22 cellular contexts compared by ENCODE assay signal in the genomic region with DNA sequence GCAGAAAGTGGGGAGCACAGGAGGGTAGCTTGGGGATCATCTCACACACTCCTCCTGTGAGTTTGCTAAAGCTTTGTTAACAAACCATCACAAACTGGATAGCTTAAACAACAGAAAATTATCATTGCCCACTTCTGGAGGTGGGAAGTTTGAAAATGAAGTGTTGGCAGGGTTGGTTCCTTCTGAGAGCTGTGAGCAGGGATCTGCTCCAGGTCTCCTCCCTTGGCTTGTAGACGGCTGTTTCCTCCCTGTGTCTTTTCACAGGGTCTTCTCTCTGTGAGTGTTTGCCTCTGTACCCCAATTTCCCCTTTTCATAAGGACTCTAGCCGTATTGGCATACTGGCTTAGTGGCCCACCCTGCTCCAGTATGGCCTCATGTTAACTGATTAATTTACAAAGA. TPM values are rescaled to one million over a fixed set of nuclear protein-coding genes. Genes with fewer than 3 reads are reported as not detected.
A peak's percentile ranks its signal among the peaks of the same experiment; 100 is the strongest.
DNase-seq lines count a peak whose midpoint lies in the region; ATAC-seq and TF ChIP-seq lines count a peak whose summit lies in the region.
"Had no signal": no experiment of that assay in that cellular context is flagged by ENCODE, and none has a peak within 500 bp of the region (broad histone marks: within the 10 kb centered on the region; RNA-seq: fewer than 3 reads in every experiment).

No MANE protein-coding gene starts in this region.

- H3K27me3 ChIP-seq in breast epithelium: no peaks in the 10 kb centered on the region
- H3K27me3 ChIP-seq in esophagus muscularis mucosa: no peaks in the 10 kb centered on the region
- H3K27me3 ChIP-seq in mesenchymal stem cell (ENCODE audit: control insufficient read depth in 1 of 2, insufficient read depth in 1 of 2, low read length in 2 of 2): peaks cover 13 to 36% of the 10 kb centered on the region in 2 experiments
- H3K27me3 ChIP-seq in uterus: no peaks in the 10 kb centered on the region
- H3K27me3 ChIP-seq in left lung: no peaks in the 10 kb centered on the region
- H3K27me3 ChIP-seq: BE2C had no signal

- H2AK5ac ChIP-seq in mesenchymal stem cell (ENCODE audit: low read length, severe bottlenecking): no peak overlapping the region

- H3K36me3 Mint-ChIP-seq in MCF 10A (ENCODE audit: insufficient read depth, unreplicated experiment): no peaks in the 10 kb centered on the region
- H3K36me3 Mint-ChIP-seq: CD8-positive, alpha-beta T cell had no signal

- H3K9ac ChIP-seq in mesenchymal stem cell (ENCODE audit: low read length): peak overlapping the region; percentile 58

- no peak overlapping the region for H3K14ac ChIP-seq in mesenchymal stem cell (ENCODE audit: low read length in 2 of 2)

- TF ChIP-seq EP300 in esophagus muscularis mucosa (IDR thresholded peaks at IDR 0.05): no peak

- no peak overlapping the region for H4K91ac ChIP-seq in mesenchymal stem cell (ENCODE audit: low read length)

- peaks cover 15% of the 10 kb centered on the region for H3K9me3 Mint-ChIP-seq in MCF 10A (ENCODE audit: unreplicated experiment)

- 54% methylated on average over 2 of the region's 2 CpGs for WGBS in esophagus muscularis mucosa
- WGBS in mesenchymal stem cell: 64% methylated on average over 1 of the region's 2 CpGs

- BruUV-seq in MCF 10A (replicated peaks; lab: Mats Ljungman, UMichigan): no TSS peak

- no peak overlapping the region for H3K18ac ChIP-seq in mesenchymal stem cell (ENCODE audit: low read depth in 1 of 2, low read length in 2 of 2)

- no peak overlapping the region for H3K4ac ChIP-seq in mesenchymal stem cell (ENCODE audit: low read depth in 1 of 2, low read length in 2 of 2)

- H2BK12ac ChIP-seq in mesenchymal stem cell (ENCODE audit: low read length in 2 of 2): no peak overlapping the region

- CTCF ChIA-PET in MCF 10A (lab: Yijun Ruan, JAX): interaction anchor here (0.6 kb wide), 1 partner anchor 584 kb away, joined by 3 read pairs; no protein-coding TSS in a partner anchor

- no peaks in the 10 kb centered on the region for H3K4me1 Mint-ChIP-seq in MCF 10A (ENCODE audit: insufficient read depth, unreplicated experiment)

- no peak overlapping the region for H3K27ac Mint-ChIP-seq in MCF 10A (ENCODE audit: low read depth, unreplicated experiment)
- H3K27ac Mint-ChIP-seq: CD8-positive, alpha-beta T cell had no signal

- POLR2A ChIA-PET in MCF 10A (lab: Yijun Ruan, JAX): no interaction called here

- H3K27ac ChIP-seq in breast epithelium: peak overlapping the region; percentile 69 to 77
- peak overlapping the region in 2 of 4 donors; percentile 16 to 27 for H3K27ac ChIP-seq in esophagus muscularis mucosa (replicated peaks in 1 of 4)
- no peak overlapping the region for H3K27ac ChIP-seq in mesenchymal stem cell (ENCODE audit: low read length, poor library complexity, severe bottlenecking)
- peak overlapping the region; percentile 65 to 66 for H3K27ac ChIP-seq in uterus
- peak overlapping the region in 1 of 2 donors; percentile 56 for H3K27ac ChIP-seq in left lung
- H3K27ac ChIP-seq: 22Rv1 had no signal

- ATAC-seq in left lung: no peak
- ATAC-seq: CD8-positive, alpha-beta T cell had no signal

- H4K8ac ChIP-seq in mesenchymal stem cell (ENCODE audit: low read length): no peak overlapping the region

- no peaks in the 10 kb centered on the region for H3K79me1 ChIP-seq in mesenchymal stem cell (replicated peaks; ENCODE audit: low read length, poor library complexity, severe bottlenecking)

- TF ChIP-seq CTCF in breast epithelium (IDR thresholded peaks at IDR 0.05) (no peak), MCF 10A (IDR thresholded peaks at IDR 0.05; ENCODE audit: unreplicated experiment) (no peak), esophagus muscularis mucosa (IDR thresholded peaks at IDR 0.05) (no peak), uterus (IDR thresholded peaks at IDR 0.05) (no peak), left lung (IDR thresholded peaks at IDR 0.05) (no peak)

- no peak overlapping the region for H2BK120ac ChIP-seq in mesenchymal stem cell (ENCODE audit: low read depth, low read length)

- H2AFZ ChIP-seq in mesenchymal stem cell (ENCODE audit: low read depth, low read length): no peak overlapping the region

- no peak overlapping the region for H3K4me3 ChIP-seq in breast epithelium
- H3K4me3 ChIP-seq in esophagus muscularis mucosa: no peak overlapping the region
- no peak overlapping the region for H3K4me3 ChIP-seq in mesenchymal stem cell (ENCODE audit: insufficient read depth in 1 of 2, low read depth in 1 of 2, low read length in 2 of 2)
- no peak overlapping the region for H3K4me3 ChIP-seq in uterus
- H3K4me3 ChIP-seq in left lung: no peak overlapping the region
- H3K4me3 ChIP-seq: HAP-1 had no signal

- no peak overlapping the region for H2BK5ac ChIP-seq in mesenchymal stem cell (ENCODE audit: low read depth, low read length, poor library complexity, severe bottlenecking)

- H3K23ac ChIP-seq in mesenchymal stem cell (ENCODE audit: low read length in 2 of 2): no peak overlapping the region

- no peak overlapping the region for H3K4me2 ChIP-seq in mesenchymal stem cell (ENCODE audit: low read length, poor library complexity, severe bottlenecking)

- H3K4me1 ChIP-seq in breast epithelium (peaks cover 0 to 3% of the 10 kb centered on the region in 2 donors), esophagus muscularis mucosa (peaks cover 0 to 14% (median 5%) of the 10 kb centered on the region in 4 donors), mesenchymal stem cell (ENCODE audit: control insufficient read depth, insufficient read depth, low read depth, low read length) (no peaks in the 10 kb centered on the region), uterus (peaks cover 0 to 4% of the 10 kb centered on the region in 2 donors), left lung (no peaks in the 10 kb centered on the region)
- H3K4me1 ChIP-seq: BE2C, HAP-1 had no signal

- TF ChIP-seq POLR2A in breast epithelium (IDR thresholded peaks at IDR 0.05): no peak
- no peak for TF ChIP-seq POLR2A in esophagus muscularis mucosa (IDR thresholded peaks at IDR 0.05; ENCODE audit: low read depth)
- TF ChIP-seq POLR2A in uterus (IDR thresholded peaks at IDR 0.05): no peak

- H3K4me3 Mint-ChIP-seq in MCF 10A (ENCODE audit: unreplicated experiment): no peak overlapping the region
- H3K4me3 Mint-ChIP-seq: CD8-positive, alpha-beta T cell had no signal

- intact Hi-C loops in breast epithelium (cut with DNase I; ENCODE audit: low total_unique reads): no loop called here
- intact Hi-C loops in MCF 10A (cut with micrococcal nuclease): no loop called here
- intact Hi-C loops in esophagus muscularis mucosa (cut with DNase I): no loop called here
- intact Hi-C loops in uterus (cut with DNase I; ENCODE audit: low total_unique reads): no loop called here
- intact Hi-C loops in left lung (cut with DNase I): no loop called here

- DNase-seq in breast epithelium (ENCODE audit: low spot score in 2 of 2): no peak
- DNase-seq in MCF 10A (ENCODE audit: unreplicated experiment): no peak
- DNase-seq in esophagus muscularis mucosa (ENCODE audit: extremely low spot score): peak; percentile 68
- no peak for DNase-seq in mesenchymal stem cell
- peak in 1 of 2 donors; percentile 3 for DNase-seq in uterus
- no peak for DNase-seq in SW480 (ENCODE audit: low spot score)
- no peak for DNase-seq in inferior parietal cortex (ENCODE audit: extremely low spot score)
- no peak for DNase-seq in left lung
- DNase-seq: BE2C; CD8-positive, alpha-beta T cell; DMS79; MM.1S; NCI-H1092 treated with DMSO at 0.1 percent for 48 hours; NCI-H1694; NCI-H2107; NCI-H226; NCI-H526 treated with DMSO at 0.1 percent for 48 hours; NK-92 treated with Interleukin-12 subunit alpha and Interleukin-12 subunit beta, amount 100 ng/mL, for 24 hours had no signal

- no peaks in the 10 kb centered on the region for H3K36me3 ChIP-seq in breast epithelium
- H3K36me3 ChIP-seq in esophagus muscularis mucosa: no peaks in the 10 kb centered on the region
- H3K36me3 ChIP-seq in mesenchymal stem cell (ENCODE audit: control insufficient read depth in 1 of 2, insufficient read depth in 2 of 2, low read depth in 1 of 2, low read length in 2 of 2): no peaks in the 10 kb centered on the region
- no peaks in the 10 kb centered on the region for H3K36me3 ChIP-seq in uterus
- no peaks in the 10 kb centered on the region for H3K36me3 ChIP-seq in left lung
- H3K36me3 ChIP-seq: BE2C, HAP-1 had no signal

- no peak overlapping the region for H2BK15ac ChIP-seq in mesenchymal stem cell (ENCODE audit: low read depth, poor library complexity, severe bottlenecking)

- H3K27me3 Mint-ChIP-seq in MCF 10A (ENCODE audit: insufficient read depth, unreplicated experiment): no peaks in the 10 kb centered on the region

- H3K9me3 ChIP-seq in breast epithelium (peaks cover 0 to 7% of the 10 kb centered on the region in 2 donors), esophagus muscularis mucosa (peaks cover 0 to 8% (median 4%) of the 10 kb centered on the region in 4 donors), mesenchymal stem cell (ENCODE audit: control insufficient read depth, low read length) (peaks cover 6% of the 10 kb centered on the region), uterus (no peaks in the 10 kb centered on the region), left lung (no peaks in the 10 kb centered on the region)
- H3K9me3 ChIP-seq: BE2C, HAP-1 had no signal

RNA-seq across cellular contexts. Expression of a gene that starts 32.1 kb away (rescaled TPM):
- total RNA-seq in breast epithelium: 100 to 1,000 TPM in 2 of 3 donors, 10 to 100 TPM in 1; 66.4 to 164 (median 103) TPM
- total RNA-seq in MCF 10A (2022): not detected in 2 replicates
- 10 to 100 TPM; 47.9 to 88.8 (median 51.8) TPM for total RNA-seq in esophagus muscularis mucosa
- 734 TPM for polyA plus RNA-seq in mesenchymal stem cell (2013, experiment 1 of 2)
- polyA plus RNA-seq in mesenchymal stem cell (2013, experiment 2 of 2): 748 TPM
- total RNA-seq in uterus: 100 to 1,000 TPM in 2 of 4 donors, 10 to 100 TPM in 2; 44.8 to 146 (median 97.5) TPM
- total RNA-seq in left lung: 10 to 100 TPM; 77.9 to 89.6 TPM
- total RNA-seq: CD8-positive, alpha-beta T cell; G401; OCI-LY7 had no signal

Comparison
In these comparisons a context has a peak if more than half of its experiments do, and no peak if none do; other contexts are left out.
1. RNA of a gene that starts 32.1 kb away (total RNA-seq): 44.8 to 146 TPM in uterus, 66.4 to 164 TPM in breast epithelium, 77.9 to 89.6 TPM in left lung and 47.9 to 88.8 TPM in esophagus muscularis mucosa; not detected in MCF 10A; every median in the first group is over 10 times any median in the second.